ENCODE assay signal across 16 cellular contexts in the genomic region with DNA sequence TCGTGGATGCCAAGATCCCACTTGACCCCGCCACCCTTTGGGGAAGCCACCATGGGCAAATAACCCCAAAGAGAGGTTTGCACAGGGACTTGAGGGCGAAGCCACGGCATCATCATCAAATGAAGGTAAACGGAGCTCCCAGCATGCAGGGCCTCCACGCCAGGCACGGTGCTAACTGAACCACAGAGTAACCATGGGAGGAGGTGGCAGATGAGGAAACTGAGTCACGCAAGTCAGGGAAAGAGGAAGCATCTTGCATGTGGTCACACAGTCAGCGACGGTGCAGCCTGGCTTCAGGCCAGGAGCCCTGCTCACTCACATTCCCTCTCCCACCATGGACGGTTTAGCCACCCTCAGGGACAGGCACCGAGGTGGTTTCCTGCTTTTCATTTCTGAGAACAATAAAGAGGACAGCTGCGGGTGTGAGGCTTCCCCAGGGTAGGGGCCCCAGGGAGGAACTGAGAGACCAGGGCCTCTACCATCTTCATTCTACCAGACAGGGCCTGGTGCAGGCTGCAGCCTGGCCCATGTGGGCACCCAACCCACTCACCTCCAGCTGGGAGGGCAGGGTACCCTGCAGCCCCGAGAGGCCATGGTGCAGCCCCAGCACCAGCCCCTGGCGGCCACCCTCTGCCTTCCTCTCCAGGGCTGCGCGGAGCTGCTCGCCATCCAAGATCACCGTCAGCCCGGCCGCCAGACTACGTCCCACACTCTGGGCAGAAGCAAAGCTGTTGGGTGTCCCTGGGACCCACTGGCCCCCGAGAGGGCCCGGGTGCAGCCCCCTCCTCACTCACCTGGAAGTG.
DNase-seq lines count a peak whose midpoint lies in the region; ATAC-seq and TF ChIP-seq lines count a peak whose summit lies in the region.
"Had no signal": no experiment of that assay in that cellular context is flagged by ENCODE, and none has a peak within 500 bp of the region (broad histone marks: within the 10 kb centered on the region; RNA-seq: fewer than 3 reads in every experiment).

No MANE protein-coding gene starts in this region.

- H3K27me3 Mint-ChIP-seq in HFFc6 (ENCODE audit: insufficient read depth): peaks cover 8% of the 10 kb centered on the region
- H3K27me3 Mint-ChIP-seq: activated CD4-positive, alpha-beta memory T cell treated with anti-CD3 and anti-CD28 coated beads for 36 hours had no signal

- ATAC-seq in HG03432 (IDR thresholded peaks at IDR 0.05; ENCODE audit: unreplicated experiment): peak; percentile 46

- TF ChIP-seq CTCF in GM12865 (IDR thresholded peaks at IDR 0.05; ENCODE audit: insufficient read depth, low read depth, low read length, missing control alignments) (no peak), osteoblast (IDR thresholded peaks at IDR 0.05; ENCODE audit: extremely low read depth, low read depth, low read length) (no peak), HFFc6 (IDR thresholded peaks at IDR 0.05) (no peak)

- no peak overlapping the region for H3K4me3 Mint-ChIP-seq in HFFc6
- H3K4me3 Mint-ChIP-seq: activated CD4-positive, alpha-beta memory T cell treated with anti-CD3 and anti-CD28 coated beads for 36 hours had no signal

- no peaks in the 10 kb centered on the region for H3K9me2 ChIP-seq in GM23248 (ENCODE audit: insufficient read depth)

- no peak overlapping the region for H2AFZ ChIP-seq in osteoblast (ENCODE audit: low read length)
- H2AFZ ChIP-seq in GM23248: no peak overlapping the region

- H3K36me3 ChIP-seq in SJCRH30 (no peaks in the 10 kb centered on the region), osteoblast (ENCODE audit: insufficient read depth, low read length) (no peaks in the 10 kb centered on the region), GM23248 (ENCODE audit: low read depth) (no peaks in the 10 kb centered on the region)
- H3K36me3 ChIP-seq: BE2C had no signal

- H3K27me3 ChIP-seq in SJCRH30 (no peaks in the 10 kb centered on the region), osteoblast (ENCODE audit: insufficient read depth, low read length) (no peaks in the 10 kb centered on the region), GM23248 (replicated peaks; ENCODE audit: insufficient read depth) (no peaks in the 10 kb centered on the region)
- H3K27me3 ChIP-seq: BE2C had no signal

- H3K79me2 ChIP-seq in osteoblast (ENCODE audit: insufficient read depth, low read length) (no peaks in the 10 kb centered on the region), GM23248 (ENCODE audit: insufficient read depth) (no peaks in the 10 kb centered on the region)

- H3K9me3 ChIP-seq in SJCRH30 (replicated peaks) (no peaks in the 10 kb centered on the region), osteoblast (ENCODE audit: low read depth, low read length) (no peaks in the 10 kb centered on the region), GM23248 (ENCODE audit: low read depth) (no peaks in the 10 kb centered on the region)
- H3K9me3 ChIP-seq: BE2C had no signal

- no peak overlapping the region for H3K4me3 ChIP-seq in GM12865 (ENCODE audit: low read depth, low read length)
- no peak overlapping the region for H3K4me3 ChIP-seq in SJCRH30
- H3K4me3 ChIP-seq in osteoblast (ENCODE audit: insufficient read depth, low read length): no peak overlapping the region
- H3K4me3 ChIP-seq in GM23248: no peak overlapping the region

- H3K9ac ChIP-seq in GM23248: no peak overlapping the region

- H3F3A ChIP-seq in GM23248 (ENCODE audit: insufficient read depth): no peaks in the 10 kb centered on the region

- H4K20me1 ChIP-seq in osteoblast (ENCODE audit: insufficient read depth, low read length): no peaks in the 10 kb centered on the region
- no peaks in the 10 kb centered on the region for H4K20me1 ChIP-seq in GM23248 (ENCODE audit: insufficient read depth)

- H3K4me1 ChIP-seq in SJCRH30 (no peaks in the 10 kb centered on the region), osteoblast (ENCODE audit: insufficient read depth, low read length) (no peaks in the 10 kb centered on the region), GM23248 (ENCODE audit: insufficient read depth) (no peaks in the 10 kb centered on the region)
- H3K4me1 ChIP-seq: BE2C had no signal

- DNase-seq in GM12865 (ENCODE audit: low read depth) (peak; percentile 41), SJCRH30 (peak; percentile 24 to 47), osteoblast (ENCODE audit: insufficient read length, low spot score, missing footprints) (peak; percentile 58), NCI-H1092 (lab: John Stamatoyannopoulos, UW) (no peak), AG08396 (ENCODE audit: low spot score) (no peak), HFFc6 (no peak), GM23248 (no peak)
- DNase-seq: activated CD4-positive, alpha-beta memory T cell treated with anti-CD3 and anti-CD28 coated beads for 36 hours; anterior cingulate cortex; BE2C; DMS79; head of caudate nucleus; NCI-H2081 treated with DMSO at 0.1 percent for 48 hours; nucleus accumbens; stimulated activated naive CD4-positive, alpha-beta T cell had no signal

- 79 to 81% methylated on average over 22 to 24 of the region's 24 CpGs for WGBS in GM23248 (ENCODE audit: low coverage in 1 of 2, low lambda C conversion rate in 2 of 2, missing lambda C conversion rate in 2 of 2), 2 experiments

- no peaks in the 10 kb centered on the region for H3K36me3 Mint-ChIP-seq in HFFc6 (ENCODE audit: low read depth)
- H3K36me3 Mint-ChIP-seq: activated CD4-positive, alpha-beta memory T cell treated with anti-CD3 and anti-CD28 coated beads for 36 hours had no signal

- no peaks in the 10 kb centered on the region for H3K4me1 Mint-ChIP-seq in HFFc6 (ENCODE audit: low read depth)

- H3K27ac ChIP-seq in SJCRH30 (no peak overlapping the region), osteoblast (ENCODE audit: low read depth, low read length) (no peak overlapping the region), GM23248 (no peak overlapping the region)

- no peaks in the 10 kb centered on the region for H3K9me3 Mint-ChIP-seq in HFFc6
- H3K9me3 Mint-ChIP-seq: activated CD4-positive, alpha-beta memory T cell treated with anti-CD3 and anti-CD28 coated beads for 36 hours had no signal

- no peak overlapping the region for H3K27ac Mint-ChIP-seq in HFFc6
- H3K27ac Mint-ChIP-seq: activated CD4-positive, alpha-beta memory T cell treated with anti-CD3 and anti-CD28 coated beads for 36 hours had no signal

- in situ Hi-C loops in GM23248 (cut with MboI): loop anchor here (25.0 kb wide), 1 partner anchor 389 kb away; no protein-coding TSS in a partner anchor

- H3K4me2 ChIP-seq in osteoblast (ENCODE audit: insufficient read depth, low read length) (no peak overlapping the region), GM23248 (ENCODE audit: unreplicated experiment) (no peak overlapping the region)

Comparison
In these comparisons a context has a peak if more than half of its experiments do, and no peak if none do; other contexts are left out.
1. DNase-seq: peak in GM12865 (single experiment), SJCRH30 (2 of 2) and osteoblast (single experiment); none in NCI-H1092 (single experiment), AG08396 (single experiment), HFFc6 (single experiment) and GM23248 (single experiment).